In the genomic region with DNA sequence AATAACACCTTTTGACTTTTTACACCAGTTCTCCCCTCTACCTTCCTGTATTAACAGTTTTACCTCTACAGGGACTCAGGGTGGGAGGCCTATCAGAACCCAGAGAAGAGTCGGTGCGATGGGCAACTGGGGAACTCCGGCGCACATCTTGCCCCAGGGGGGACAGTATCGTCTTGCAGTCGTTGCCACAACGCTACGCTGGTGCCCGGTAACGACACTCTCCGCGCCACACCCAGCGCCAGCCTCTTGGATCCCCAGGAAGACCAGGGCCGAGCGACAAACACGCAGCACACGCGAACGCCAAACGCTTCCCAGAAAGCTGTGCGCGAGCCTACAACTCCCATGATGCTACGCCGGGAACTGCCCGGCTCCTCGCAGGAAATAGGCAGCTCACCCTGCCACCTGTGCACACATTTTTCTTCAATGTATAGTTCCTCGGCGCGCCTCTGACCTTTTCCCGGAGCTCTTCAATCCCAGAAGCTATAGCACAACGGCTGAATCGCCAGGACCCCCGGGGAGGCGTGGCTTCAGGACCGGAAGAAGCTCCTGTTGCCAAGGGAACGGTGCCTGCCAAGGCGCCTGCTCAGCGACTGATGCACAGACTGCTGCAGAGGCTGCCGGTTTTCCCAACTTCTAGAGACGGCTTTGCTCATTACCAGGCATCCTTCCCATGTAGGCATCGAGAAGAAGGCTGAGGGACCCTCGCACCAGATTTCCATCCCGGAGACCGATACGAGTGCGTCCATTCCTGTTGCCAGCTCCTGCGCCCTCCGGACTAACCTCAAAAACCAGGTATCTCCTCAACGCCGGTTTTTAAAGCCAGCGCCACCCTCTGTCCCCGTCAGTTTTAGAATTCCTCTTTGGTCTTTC, we compare ENCODE assay signal across 1 cellular context.
TF ChIP-seq lines count a peak whose summit lies in the region.

A gene with protein sequence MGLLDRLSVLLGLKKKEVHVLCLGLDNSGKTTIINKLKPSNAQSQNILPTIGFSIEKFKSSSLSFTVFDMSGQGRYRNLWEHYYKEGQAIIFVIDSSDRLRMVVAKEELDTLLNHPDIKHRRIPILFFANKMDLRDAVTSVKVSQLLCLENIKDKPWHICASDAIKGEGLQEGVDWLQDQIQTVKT (plus strand): TSS at position 573 of the 870 bp plus-strand sequence. CDS start 3,350 bp downstream, outside the sequence.

TF ChIP-seq in K562, 482 proteins besides CTCF, POLR2A, EP300 and RAD21 (continued from another document and continues in another):
- TF ChIP-seq, protein P1, sequence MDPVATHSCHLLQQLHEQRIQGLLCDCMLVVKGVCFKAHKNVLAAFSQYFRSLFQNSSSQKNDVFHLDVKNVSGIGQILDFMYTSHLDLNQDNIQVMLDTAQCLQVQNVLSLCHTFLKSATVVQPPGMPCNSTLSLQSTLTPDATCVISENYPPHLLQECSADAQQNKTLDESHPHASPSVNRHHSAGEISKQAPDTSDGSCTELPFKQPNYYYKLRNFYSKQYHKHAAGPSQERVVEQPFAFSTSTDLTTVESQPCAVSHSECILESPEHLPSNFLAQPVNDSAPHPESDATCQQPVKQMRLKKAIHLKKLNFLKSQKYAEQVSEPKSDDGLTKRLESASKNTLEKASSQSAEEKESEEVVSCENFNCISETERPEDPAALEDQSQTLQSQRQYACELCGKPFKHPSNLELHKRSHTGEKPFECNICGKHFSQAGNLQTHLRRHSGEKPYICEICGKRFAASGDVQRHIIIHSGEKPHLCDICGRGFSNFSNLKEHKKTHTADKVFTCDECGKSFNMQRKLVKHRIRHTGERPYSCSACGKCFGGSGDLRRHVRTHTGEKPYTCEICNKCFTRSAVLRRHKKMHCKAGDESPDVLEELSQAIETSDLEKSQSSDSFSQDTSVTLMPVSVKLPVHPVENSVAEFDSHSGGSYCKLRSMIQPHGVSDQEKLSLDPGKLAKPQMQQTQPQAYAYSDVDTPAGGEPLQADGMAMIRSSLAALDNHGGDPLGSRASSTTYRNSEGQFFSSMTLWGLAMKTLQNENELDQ (CRISPR knock-in tag; IDR thresholded peaks at IDR 0.05; ENCODE audit: borderline replicate concordance) = no peak
- TF ChIP-seq, protein P2, sequence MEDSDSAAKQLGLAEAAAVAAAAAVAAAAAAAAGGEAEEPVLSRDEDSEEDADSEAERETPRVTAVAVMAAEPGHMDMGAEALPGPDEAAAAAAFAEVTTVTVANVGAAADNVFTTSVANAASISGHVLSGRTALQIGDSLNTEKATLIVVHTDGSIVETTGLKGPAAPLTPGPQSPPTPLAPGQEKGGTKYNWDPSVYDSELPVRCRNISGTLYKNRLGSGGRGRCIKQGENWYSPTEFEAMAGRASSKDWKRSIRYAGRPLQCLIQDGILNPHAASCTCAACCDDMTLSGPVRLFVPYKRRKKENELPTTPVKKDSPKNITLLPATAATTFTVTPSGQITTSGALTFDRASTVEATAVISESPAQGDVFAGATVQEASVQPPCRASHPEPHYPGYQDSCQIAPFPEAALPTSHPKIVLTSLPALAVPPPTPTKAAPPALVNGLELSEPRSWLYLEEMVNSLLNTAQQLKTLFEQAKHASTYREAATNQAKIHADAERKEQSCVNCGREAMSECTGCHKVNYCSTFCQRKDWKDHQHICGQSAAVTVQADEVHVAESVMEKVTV (CRISPR knock-in tag; IDR thresholded peaks at IDR 0.05) = no peak
- peak; percentile 44 to 50; a peak in 2 of 4 replicates for TF ChIP-seq SIX5 (IDR thresholded peaks at IDR 0.05; ENCODE audit: borderline replicate concordance in 1 of 2, insufficient read depth in 1 of 2, low read depth in 1 of 2, low read length in 2 of 2)
- TF ChIP-seq RFX7 (CRISPR knock-in tag; IDR thresholded peaks at IDR 0.05) = no peak
- TF ChIP-seq, protein P3, sequence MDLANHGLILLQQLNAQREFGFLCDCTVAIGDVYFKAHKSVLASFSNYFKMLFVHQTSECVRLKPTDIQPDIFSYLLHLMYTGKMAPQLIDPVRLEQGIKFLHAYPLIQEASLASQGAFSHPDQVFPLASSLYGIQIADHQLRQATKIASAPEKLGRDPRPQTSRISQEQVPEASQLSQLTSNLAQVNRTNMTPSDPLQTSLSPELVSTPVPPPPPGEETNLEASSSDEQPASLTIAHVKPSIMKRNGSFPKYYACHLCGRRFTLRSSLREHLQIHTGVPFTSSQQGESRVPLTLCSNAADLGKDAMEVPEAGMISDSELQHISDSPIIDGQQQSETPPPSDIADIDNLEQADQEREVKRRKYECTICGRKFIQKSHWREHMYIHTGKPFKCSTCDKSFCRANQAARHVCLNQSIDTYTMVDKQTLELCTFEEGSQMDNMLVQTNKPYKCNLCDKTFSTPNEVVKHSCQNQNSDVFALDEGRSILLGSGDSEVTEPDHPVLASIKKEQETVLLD (IDR thresholded peaks at IDR 0.05) = no peak
- TF ChIP-seq CBX5 (IDR thresholded peaks at IDR 0.05; ENCODE audit: borderline replicate concordance, low read depth) = no peak
- TF ChIP-seq SUPT5H (IDR thresholded peaks at IDR 0.05) = 0 out of 2 replicates have a peak, but pooled peaks have one; percentile 42
- TF ChIP-seq, protein P4, sequence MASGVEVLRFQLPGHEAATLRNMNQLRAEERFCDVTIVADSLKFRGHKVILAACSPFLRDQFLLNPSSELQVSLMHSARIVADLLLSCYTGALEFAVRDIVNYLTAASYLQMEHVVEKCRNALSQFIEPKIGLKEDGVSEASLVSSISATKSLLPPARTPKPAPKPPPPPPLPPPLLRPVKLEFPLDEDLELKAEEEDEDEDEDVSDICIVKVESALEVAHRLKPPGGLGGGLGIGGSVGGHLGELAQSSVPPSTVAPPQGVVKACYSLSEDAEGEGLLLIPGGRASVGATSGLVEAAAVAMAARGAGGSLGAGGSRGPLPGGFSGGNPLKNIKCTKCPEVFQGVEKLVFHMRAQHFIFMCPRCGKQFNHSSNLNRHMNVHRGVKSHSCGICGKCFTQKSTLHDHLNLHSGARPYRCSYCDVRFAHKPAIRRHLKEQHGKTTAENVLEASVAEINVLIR (CRISPR knock-in tag; IDR thresholded peaks at IDR 0.05) = no peak
- TF ChIP-seq MXI1 (IDR thresholded peaks at IDR 0.05; ENCODE audit: low read depth, low read length) = peak; percentile 61; the same call in 1 of the 2 replicates
- no peak for TF ChIP-seq SMARCA4 (IDR thresholded peaks at IDR 0.05)
- no peak for TF ChIP-seq RCOR1 (IDR thresholded peaks at IDR 0.05; ENCODE audit: borderline replicate concordance in 1 of 2, low read depth in 2 of 2, low read length in 2 of 2)
- TF ChIP-seq NFE2L1 (tag; IDR thresholded peaks at IDR 0.05; ENCODE audit: borderline replicate concordance, low read depth) = no peak
- no peak for TF ChIP-seq ZNF764 (CRISPR knock-in tag; IDR thresholded peaks at IDR 0.05; ENCODE audit: low read depth)
- TF ChIP-seq HDAC1 (IDR thresholded peaks at IDR 0.05) = no peak
- TF ChIP-seq CSDE1 (IDR thresholded peaks at IDR 0.05) = peak in 1 of 2 experiments; percentile 55; a peak in 1 of 4 replicates
- TF ChIP-seq, protein P5, sequence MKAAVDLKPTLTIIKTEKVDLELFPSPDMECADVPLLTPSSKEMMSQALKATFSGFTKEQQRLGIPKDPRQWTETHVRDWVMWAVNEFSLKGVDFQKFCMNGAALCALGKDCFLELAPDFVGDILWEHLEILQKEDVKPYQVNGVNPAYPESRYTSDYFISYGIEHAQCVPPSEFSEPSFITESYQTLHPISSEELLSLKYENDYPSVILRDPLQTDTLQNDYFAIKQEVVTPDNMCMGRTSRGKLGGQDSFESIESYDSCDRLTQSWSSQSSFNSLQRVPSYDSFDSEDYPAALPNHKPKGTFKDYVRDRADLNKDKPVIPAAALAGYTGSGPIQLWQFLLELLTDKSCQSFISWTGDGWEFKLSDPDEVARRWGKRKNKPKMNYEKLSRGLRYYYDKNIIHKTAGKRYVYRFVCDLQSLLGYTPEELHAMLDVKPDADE (conservative IDR thresholded peaks at IDR 0.05; ENCODE audit: control insufficient read depth, low read depth, low read length) = no peak; the same call in 1 of the 2 replicates
- no peak for TF ChIP-seq MAFF (IDR thresholded peaks at IDR 0.05; ENCODE audit: low read length)
- TF ChIP-seq MCM3 (IDR thresholded peaks at IDR 0.05) = no peak
- TF ChIP-seq KDM5B (IDR thresholded peaks at IDR 0.05; ENCODE audit: insufficient replicate concordance, low read depth, low read length) = no peak
- TF ChIP-seq, protein P6, sequence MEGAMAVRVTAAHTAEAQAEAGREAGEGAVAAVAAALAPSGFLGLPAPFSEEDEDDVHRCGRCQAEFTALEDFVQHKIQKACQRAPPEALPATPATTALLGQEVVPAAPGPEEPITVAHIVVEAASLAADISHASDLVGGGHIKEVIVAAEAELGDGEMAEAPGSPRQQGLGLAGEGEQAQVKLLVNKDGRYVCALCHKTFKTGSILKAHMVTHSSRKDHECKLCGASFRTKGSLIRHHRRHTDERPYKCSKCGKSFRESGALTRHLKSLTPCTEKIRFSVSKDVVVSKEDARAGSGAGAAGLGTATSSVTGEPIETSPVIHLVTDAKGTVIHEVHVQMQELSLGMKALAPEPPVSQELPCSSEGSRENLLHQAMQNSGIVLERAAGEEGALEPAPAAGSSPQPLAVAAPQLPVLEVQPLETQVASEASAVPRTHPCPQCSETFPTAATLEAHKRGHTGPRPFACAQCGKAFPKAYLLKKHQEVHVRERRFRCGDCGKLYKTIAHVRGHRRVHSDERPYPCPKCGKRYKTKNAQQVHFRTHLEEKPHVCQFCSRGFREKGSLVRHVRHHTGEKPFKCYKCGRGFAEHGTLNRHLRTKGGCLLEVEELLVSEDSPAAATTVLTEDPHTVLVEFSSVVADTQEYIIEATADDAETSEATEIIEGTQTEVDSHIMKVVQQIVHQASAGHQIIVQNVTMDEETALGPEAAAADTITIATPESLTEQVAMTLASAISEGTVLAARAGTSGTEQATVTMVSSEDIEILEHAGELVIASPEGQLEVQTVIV (CRISPR knock-in tag; IDR thresholded peaks at IDR 0.05; ENCODE audit: borderline replicate concordance) = no peak
- no peak for TF ChIP-seq SIRT6 (IDR thresholded peaks at IDR 0.05; ENCODE audit: low read depth, low read length)
- no peak for TF ChIP-seq ARHGAP35 (IDR thresholded peaks at IDR 0.05; ENCODE audit: partially characterized antibody)
- no peak for TF ChIP-seq BDP1 (IDR thresholded peaks at IDR 0.05; ENCODE audit: insufficient read depth, insufficient read length)
- TF ChIP-seq NR3C1 (CRISPR knock-in tag; IDR thresholded peaks at IDR 0.05) = no peak
- TF ChIP-seq RBM14 (IDR thresholded peaks at IDR 0.05; ENCODE audit: borderline replicate concordance, insufficient read depth, low read depth, low read length) = no peak
- no peak for TF ChIP-seq PHB (CRISPR knock-in tag; IDR thresholded peaks at IDR 0.05)
- no peak for TF ChIP-seq ZBED1 (IDR thresholded peaks at IDR 0.05)
- no peak for TF ChIP-seq NFYB (IDR thresholded peaks at IDR 0.05; ENCODE audit: extremely low read depth, insufficient read length)
- TF ChIP-seq, protein P7, sequence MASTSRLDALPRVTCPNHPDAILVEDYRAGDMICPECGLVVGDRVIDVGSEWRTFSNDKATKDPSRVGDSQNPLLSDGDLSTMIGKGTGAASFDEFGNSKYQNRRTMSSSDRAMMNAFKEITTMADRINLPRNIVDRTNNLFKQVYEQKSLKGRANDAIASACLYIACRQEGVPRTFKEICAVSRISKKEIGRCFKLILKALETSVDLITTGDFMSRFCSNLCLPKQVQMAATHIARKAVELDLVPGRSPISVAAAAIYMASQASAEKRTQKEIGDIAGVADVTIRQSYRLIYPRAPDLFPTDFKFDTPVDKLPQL (IDR thresholded peaks at IDR 0.05; ENCODE audit: extremely low read depth, insufficient read length) = no peak
- TF ChIP-seq, protein P8, sequence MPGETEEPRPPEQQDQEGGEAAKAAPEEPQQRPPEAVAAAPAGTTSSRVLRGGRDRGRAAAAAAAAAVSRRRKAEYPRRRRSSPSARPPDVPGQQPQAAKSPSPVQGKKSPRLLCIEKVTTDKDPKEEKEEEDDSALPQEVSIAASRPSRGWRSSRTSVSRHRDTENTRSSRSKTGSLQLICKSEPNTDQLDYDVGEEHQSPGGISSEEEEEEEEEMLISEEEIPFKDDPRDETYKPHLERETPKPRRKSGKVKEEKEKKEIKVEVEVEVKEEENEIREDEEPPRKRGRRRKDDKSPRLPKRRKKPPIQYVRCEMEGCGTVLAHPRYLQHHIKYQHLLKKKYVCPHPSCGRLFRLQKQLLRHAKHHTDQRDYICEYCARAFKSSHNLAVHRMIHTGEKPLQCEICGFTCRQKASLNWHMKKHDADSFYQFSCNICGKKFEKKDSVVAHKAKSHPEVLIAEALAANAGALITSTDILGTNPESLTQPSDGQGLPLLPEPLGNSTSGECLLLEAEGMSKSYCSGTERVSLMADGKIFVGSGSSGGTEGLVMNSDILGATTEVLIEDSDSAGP (CRISPR knock-in tag; IDR thresholded peaks at IDR 0.05) = no peak
- TF ChIP-seq, protein P9, sequence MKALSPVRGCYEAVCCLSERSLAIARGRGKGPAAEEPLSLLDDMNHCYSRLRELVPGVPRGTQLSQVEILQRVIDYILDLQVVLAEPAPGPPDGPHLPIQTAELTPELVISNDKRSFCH (CRISPR knock-in tag; IDR thresholded peaks at IDR 0.05) = no peak
- TF ChIP-seq, protein P9 (tag; IDR thresholded peaks at IDR 0.05) = no peak
- TF ChIP-seq PHB2 (IDR thresholded peaks at IDR 0.05; ENCODE audit: low read depth) = no peak
- TF ChIP-seq SAFB (IDR thresholded peaks at IDR 0.05; ENCODE audit: borderline replicate concordance, low read depth, low read length) = no peak
- TF ChIP-seq, protein P10, sequence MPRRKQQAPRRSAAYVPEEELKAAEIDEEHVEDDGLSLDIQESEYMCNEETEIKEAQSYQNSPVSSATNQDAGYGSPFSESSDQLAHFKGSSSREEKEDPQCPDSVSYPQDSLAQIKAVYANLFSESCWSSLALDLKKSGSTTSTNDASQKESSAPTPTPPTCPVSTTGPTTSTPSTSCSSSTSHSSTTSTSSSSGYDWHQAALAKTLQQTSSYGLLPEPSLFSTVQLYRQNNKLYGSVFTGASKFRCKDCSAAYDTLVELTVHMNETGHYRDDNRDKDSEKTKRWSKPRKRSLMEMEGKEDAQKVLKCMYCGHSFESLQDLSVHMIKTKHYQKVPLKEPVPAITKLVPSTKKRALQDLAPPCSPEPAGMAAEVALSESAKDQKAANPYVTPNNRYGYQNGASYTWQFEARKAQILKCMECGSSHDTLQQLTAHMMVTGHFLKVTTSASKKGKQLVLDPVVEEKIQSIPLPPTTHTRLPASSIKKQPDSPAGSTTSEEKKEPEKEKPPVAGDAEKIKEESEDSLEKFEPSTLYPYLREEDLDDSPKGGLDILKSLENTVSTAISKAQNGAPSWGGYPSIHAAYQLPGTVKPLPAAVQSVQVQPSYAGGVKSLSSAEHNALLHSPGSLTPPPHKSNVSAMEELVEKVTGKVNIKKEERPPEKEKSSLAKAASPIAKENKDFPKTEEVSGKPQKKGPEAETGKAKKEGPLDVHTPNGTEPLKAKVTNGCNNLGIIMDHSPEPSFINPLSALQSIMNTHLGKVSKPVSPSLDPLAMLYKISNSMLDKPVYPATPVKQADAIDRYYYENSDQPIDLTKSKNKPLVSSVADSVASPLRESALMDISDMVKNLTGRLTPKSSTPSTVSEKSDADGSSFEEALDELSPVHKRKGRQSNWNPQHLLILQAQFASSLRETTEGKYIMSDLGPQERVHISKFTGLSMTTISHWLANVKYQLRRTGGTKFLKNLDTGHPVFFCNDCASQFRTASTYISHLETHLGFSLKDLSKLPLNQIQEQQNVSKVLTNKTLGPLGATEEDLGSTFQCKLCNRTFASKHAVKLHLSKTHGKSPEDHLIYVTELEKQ (CRISPR knock-in tag; IDR thresholded peaks at IDR 0.05) = no peak
- TF ChIP-seq CBX2 (IDR thresholded peaks at IDR 0.05; ENCODE audit: insufficient read depth, low read length, poor library complexity, severe bottlenecking) = no peak
- no peak for TF ChIP-seq TBP (optimal IDR thresholded peaks at IDR 0.05; ENCODE audit: low read depth, low read length)
- no peak for TF ChIP-seq NFE2 (IDR thresholded peaks at IDR 0.05; ENCODE audit: low read depth)
- TF ChIP-seq L3MBTL2 (IDR thresholded peaks at IDR 0.05) = peak; percentile 52
- peak; percentile 65; the same call in 1 of the 2 replicates for TF ChIP-seq FOXJ2 (tag; IDR thresholded peaks at IDR 0.05)
